ENCODE assay signal across 8 cellular contexts in genomic region chr14:20455355-20456300, GRCh38. TPM values are rescaled to one million over a fixed set of nuclear protein-coding genes. Genes with fewer than 3 reads are reported as not detected.
DNase-seq lines count a peak whose midpoint lies in the region; ATAC-seq, FAIRE-seq and TF ChIP-seq lines count a peak whose summit lies in the region.

No MANE protein-coding gene starts in this region.

- H3K27me3 ChIP-seq in pancreas, result no peaks in the 10 kb centered on the region

- peaks cover 3 to 45% (median 30%) of the 10 kb centered on the region in 3 donors for H3K36me3 ChIP-seq in pancreas

- 1% methylated on average over 39 of the region's 39 CpGs for WGBS in pancreas, 2 donors

- H3K4me1 ChIP-seq in pancreas, result peaks cover 14 to 22% (median 20%) of the 10 kb centered on the region in 3 donors

- FAIRE-seq in pancreas (lab: Jason Lieb, UNC), result no peak

- peak; percentile 40 for ATAC-seq in GM21381 (IDR thresholded peaks at IDR 0.05; ENCODE audit: unreplicated experiment)
- peak; percentile 41 for ATAC-seq in HG03575 (IDR thresholded peaks at IDR 0.05; ENCODE audit: extremely low read depth, insufficient number of reproducible peaks, low FRiP score, unreplicated experiment)
- ATAC-seq in SK-N-SH treated with all-trans-retinoic acid at 6 μM for 48 hours, result peak; percentile 82
- peak; percentile 43 to 67 (median 58) for ATAC-seq in pancreas

- H3K9me3 ChIP-seq in pancreas, result no peaks in the 10 kb centered on the region

- DNase-seq in NK-92 (lab: John Stamatoyannopoulos, UW; ENCODE audit: unreplicated experiment) (peak; percentile 31), fibroblast of gingiva (ENCODE audit: low read depth) (peak; percentile 84), pancreas (peak in 1 of 6 donors; percentile 61), globus pallidus (ENCODE audit: low spot score) (no peak)
- no peak for DNase-seq in NK-92 treated with Interleukin-12 subunit alpha and Interleukin-12 subunit beta, amount 100 ng/mL, for 24 hours (lab: John Stamatoyannopoulos, UW)

- H3K27ac ChIP-seq in pancreas, result peak overlapping the region; percentile 78 to 95 (median 88)

- peak overlapping the region; percentile 53 to 82 (median 68) for H3K4me3 ChIP-seq in pancreas

- no peak for TF ChIP-seq CTCF in pancreas (IDR thresholded peaks at IDR 0.05)

- intact Hi-C loops in pancreas (cut with DNase I), result loop anchor here in 1 of 3 donors (10.0 kb wide), 1 partner anchor 121 kb away; the partner anchor contains the start of gene CCNB1IP1

TF ChIP-seq in SK-N-SH treated with all-trans-retinoic acid at 6 μM for 48 hours, 23 proteins besides CTCF, POLR2A, EP300 and RAD21:
- TF ChIP-seq OSR1 (CRISPR knock-in tag; IDR thresholded peaks at IDR 0.05) (no peak), ZNF8 (CRISPR knock-in tag; IDR thresholded peaks at IDR 0.05) (no peak), RARB (CRISPR knock-in tag; IDR thresholded peaks at IDR 0.05) (no peak), ISL1 (CRISPR knock-in tag; IDR thresholded peaks at IDR 0.05) (no peak), ZFP3 (CRISPR knock-in tag; IDR thresholded peaks at IDR 0.05) (no peak), PPARA (CRISPR knock-in tag; IDR thresholded peaks at IDR 0.05; ENCODE audit: borderline replicate concordance) (no peak), ESRRG (CRISPR knock-in tag; IDR thresholded peaks at IDR 0.05) (no peak), TOX (CRISPR knock-in tag; IDR thresholded peaks at IDR 0.05; ENCODE audit: borderline replicate concordance) (no peak), ZNF565 (CRISPR knock-in tag; conservative IDR thresholded peaks at IDR 0.05; ENCODE audit: low read depth) (no peak), ZC3H10 (CRISPR knock-in tag; IDR thresholded peaks at IDR 0.05) (no peak), CSDC2 (CRISPR knock-in tag; IDR thresholded peaks at IDR 0.05) (no peak), BACH2 (CRISPR knock-in tag; IDR thresholded peaks at IDR 0.05; ENCODE audit: borderline replicate concordance) (no peak), TSHZ2 (CRISPR knock-in tag; IDR thresholded peaks at IDR 0.05) (no peak), ARNTL (CRISPR knock-in tag; IDR thresholded peaks at IDR 0.05; ENCODE audit: borderline replicate concordance, low read depth) (no peak), CREB5 (CRISPR knock-in tag; IDR thresholded peaks at IDR 0.05; ENCODE audit: low read depth) (no peak), TCF4 (CRISPR knock-in tag; IDR thresholded peaks at IDR 0.05; ENCODE audit: borderline replicate concordance) (no peak), ZNF70 (CRISPR knock-in tag; IDR thresholded peaks at IDR 0.05) (no peak), ZFP30 (CRISPR knock-in tag; IDR thresholded peaks at IDR 0.05) (no peak)
- TF ChIP-seq, protein P1, sequence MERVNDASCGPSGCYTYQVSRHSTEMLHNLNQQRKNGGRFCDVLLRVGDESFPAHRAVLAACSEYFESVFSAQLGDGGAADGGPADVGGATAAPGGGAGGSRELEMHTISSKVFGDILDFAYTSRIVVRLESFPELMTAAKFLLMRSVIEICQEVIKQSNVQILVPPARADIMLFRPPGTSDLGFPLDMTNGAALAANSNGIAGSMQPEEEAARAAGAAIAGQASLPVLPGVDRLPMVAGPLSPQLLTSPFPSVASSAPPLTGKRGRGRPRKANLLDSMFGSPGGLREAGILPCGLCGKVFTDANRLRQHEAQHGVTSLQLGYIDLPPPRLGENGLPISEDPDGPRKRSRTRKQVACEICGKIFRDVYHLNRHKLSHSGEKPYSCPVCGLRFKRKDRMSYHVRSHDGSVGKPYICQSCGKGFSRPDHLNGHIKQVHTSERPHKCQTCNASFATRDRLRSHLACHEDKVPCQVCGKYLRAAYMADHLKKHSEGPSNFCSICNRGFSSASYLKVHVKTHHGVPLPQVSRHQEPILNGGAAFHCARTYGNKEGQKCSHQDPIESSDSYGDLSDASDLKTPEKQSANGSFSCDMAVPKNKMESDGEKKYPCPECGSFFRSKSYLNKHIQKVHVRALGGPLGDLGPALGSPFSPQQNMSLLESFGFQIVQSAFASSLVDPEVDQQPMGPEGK (CRISPR knock-in tag; IDR thresholded peaks at IDR 0.05; ENCODE audit: borderline replicate concordance), result no peak

RNA-seq across cellular contexts. Expression of gene APEX1, which starts 0.6 kb away (rescaled TPM):
- total RNA-seq in pancreas, result 100 to 1,000 TPM in 1 of 6 donors, 10 to 100 TPM in 5; 50.9 to 107 (median 64.6) TPM
- 10 to 100 TPM; 53.9 to 88.2 TPM for polyA plus RNA-seq in pancreas

RNA-seq across cellular contexts. Expression of gene OSGEP, which starts 1.0 kb away (rescaled TPM):
- 10 to 100 TPM; 11.4 to 16.0 (median 13.9) TPM for total RNA-seq in pancreas
- 10 to 100 TPM; 41.2 to 69.8 TPM for polyA plus RNA-seq in pancreas

RNA-seq across cellular contexts. Expression of gene PIP4P1, which starts 5.6 kb away (rescaled TPM):
- total RNA-seq in pancreas, result 10 to 100 TPM in 5 of 6 donors, 1 to 10 TPM in 1; 8.9 to 20.5 (median 14.4) TPM
- 10 to 100 TPM; 26.8 to 38.2 TPM for polyA plus RNA-seq in pancreas

RNA-seq across cellular contexts. Expression of gene PNP, which starts 13.6 kb away (rescaled TPM):
- total RNA-seq in pancreas, result 10 to 100 TPM in 2 of 6 donors, 1 to 10 TPM in 4; 6.2 to 17.2 (median 8.4) TPM
- 10 to 100 TPM in 1 of 2 donors, 1 to 10 TPM in 1; 9.0 to 24.0 TPM for polyA plus RNA-seq in pancreas

RNA-seq across cellular contexts. Expression of gene KLHL33, which starts 19.7 kb away (rescaled TPM):
- under 1 TPM; 0.08 to 0.34 (median 0.13) TPM for total RNA-seq in pancreas
- polyA plus RNA-seq in pancreas, result under 1 TPM; 0.12 to 0.15 TPM

Comparison
In these comparisons a context has a peak if more than half of its experiments do, and no peak if none do; other contexts are left out.
1. DNase-seq: peak in NK-92 (single experiment) and fibroblast of gingiva (single experiment); none in NK-92 treated with Interleukin-12 subunit alpha and Interleukin-12 subunit beta, amount 100 ng/mL, for 24 hours (single experiment) and globus pallidus (single experiment).
2. Peak in every context shown above with its lines, with median percentiles within 50 percentile points of each other: ATAC-seq.